Comparison of ENCODE assay signal across 1 cellular context in genomic region chr16:31529398-31530312, GRCh38.
TF ChIP-seq lines count a peak whose summit lies in the region.

No MANE protein-coding gene starts in this region.

TF ChIP-seq in GM23338, 12 proteins besides CTCF, POLR2A, EP300 and RAD21:
- TF ChIP-seq ZNF462 (CRISPR knock-in tag; IDR thresholded peaks at IDR 0.05) (no peak), EZH2 (IDR thresholded peaks at IDR 0.05; ENCODE audit: low read depth, unreplicated experiment) (peak; percentile 63), ETS1 (IDR thresholded peaks at IDR 0.05) (no peak), POLR2AphosphoS5 (IDR thresholded peaks at IDR 0.05; ENCODE audit: low read depth) (0 out of 2 replicates have a peak, but pooled peaks have one; percentile 19)
